Comparison of ENCODE assay signal across 14 cellular contexts in the genomic region with DNA sequence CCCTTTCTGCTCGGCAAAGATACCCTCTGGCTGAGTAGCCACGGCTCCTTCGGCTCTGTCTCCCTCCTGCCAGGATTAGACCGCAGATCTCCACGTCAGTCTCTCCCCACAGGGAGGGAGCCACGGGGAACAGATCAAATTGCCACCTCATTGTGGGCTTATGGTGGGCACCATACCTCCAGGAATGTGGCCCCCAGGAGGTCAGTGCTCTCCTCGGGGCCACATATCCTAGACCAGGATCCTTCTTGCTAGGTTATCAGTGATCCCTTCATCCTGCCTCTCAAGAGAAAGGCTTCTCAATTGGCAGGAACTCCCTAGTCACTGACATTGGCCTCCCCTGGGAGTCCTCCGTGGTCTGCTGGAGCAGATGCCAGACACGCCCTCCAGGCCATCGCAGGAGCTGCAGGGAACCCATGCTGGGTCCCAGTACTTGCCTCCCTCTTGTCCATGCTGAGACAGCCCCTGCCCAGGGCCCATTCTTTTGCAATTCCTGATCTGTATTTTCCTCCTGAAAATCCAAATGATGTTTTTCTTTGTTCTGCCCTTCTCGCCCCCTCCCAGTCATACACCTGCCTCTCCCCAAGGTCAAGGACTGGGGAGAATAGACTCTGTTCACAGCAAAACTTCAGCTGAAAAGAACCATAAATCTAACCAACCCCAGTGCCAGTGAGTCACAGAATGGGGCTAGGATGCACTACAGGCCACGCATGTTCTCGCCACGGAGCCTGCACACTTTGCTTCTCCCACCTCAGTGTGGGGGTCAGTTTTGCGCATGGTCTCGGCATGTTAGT. TPM values are rescaled to one million over a fixed set of nuclear protein-coding genes. Genes with fewer than 3 reads are reported as not detected.
A peak's percentile ranks its signal among the peaks of the same experiment; 100 is the strongest.
DNase-seq lines count a peak whose midpoint lies in the region; ATAC-seq, FAIRE-seq and TF ChIP-seq lines count a peak whose summit lies in the region.
"Had no signal": no experiment of that assay in that cellular context is flagged by ENCODE, and none has a peak within 500 bp of the region (broad histone marks: within the 10 kb centered on the region; RNA-seq: fewer than 3 reads in every experiment).

No MANE protein-coding gene starts in this region.

- POLR2A ChIA-PET in Caco-2 (lab: Charles Lee) = interaction anchor here (0.6 kb wide), 1 partner anchor 140 kb away, joined by 3 read pairs; no protein-coding TSS in a partner anchor
- POLR2A ChIA-PET in HepG2 (lab: Yijun Ruan, JAX) = no interaction called here

- no TSS peak for BruUV-seq in Caco-2 (replicated peaks; lab: Mats Ljungman, UMichigan)
- no TSS peak for BruUV-seq in HepG2 (replicated peaks; lab: Mats Ljungman, UMichigan)

- TF ChIP-seq CTCF in Caco-2 (IDR thresholded peaks at IDR 0.05; ENCODE audit: insufficient read depth in 1 of 2, low read depth in 1 of 2, low read length in 1 of 2, severe bottlenecking in 1 of 2, unreplicated experiment in 1 of 2) = no peak
- no peak for TF ChIP-seq CTCF in HepG2 (CRISPR knock-in tag; IDR thresholded peaks at IDR 0.05)

- ATAC-seq in HepG2 = peak; percentile 31; the same call in 1 of the 3 replicates
- no peak for ATAC-seq in GM18505 (IDR thresholded peaks at IDR 0.05; ENCODE audit: unreplicated experiment)
- ATAC-seq: CD8-positive, alpha-beta T cell; effector memory CD8-positive, alpha-beta T cell had no signal

- FAIRE-seq in HepG2 (lab: Jason Lieb, UNC) = no peak

- intact Hi-C loops in Caco-2 (cut with micrococcal nuclease; ENCODE audit: unreplicated experiment) = no loop called here
- intact Hi-C loops in HepG2 (cut with micrococcal nuclease; ENCODE audit: unreplicated experiment) = no loop called here

- no peaks in the 10 kb centered on the region for H3K4me1 ChIP-seq in Caco-2
- peaks cover 14% of the 10 kb centered on the region for H3K4me1 ChIP-seq in HepG2 (ENCODE audit: insufficient read depth, low read length)

- WGBS in HepG2 (ENCODE audit: low lambda C conversion rate) = 38% methylated on average over 14 of the region's 16 CpGs

- no peak overlapping the region for H2AFZ ChIP-seq in HepG2 (ENCODE audit: low read length)

- no peaks in the 10 kb centered on the region for H3K36me3 ChIP-seq in Caco-2 (ENCODE audit: control insufficient read depth, insufficient read depth, low read length)
- no peaks in the 10 kb centered on the region for H3K36me3 ChIP-seq in HepG2 (replicated peaks in 1 of 2; ENCODE audit: control insufficient read depth in 1 of 2, insufficient read depth in 2 of 2, low read length in 2 of 2)
- H3K36me3 ChIP-seq: right lobe of liver had no signal

- H3K9ac ChIP-seq in HepG2 (ENCODE audit: insufficient read depth, low read depth, low read length) = no peak overlapping the region

- H3K9me3 ChIP-seq in Caco-2 (no peaks in the 10 kb centered on the region), HepG2 (ENCODE audit: low read length) (no peaks in the 10 kb centered on the region)
- H3K9me3 ChIP-seq: right lobe of liver, tibial nerve had no signal

- no peak overlapping the region for H3K4me3 Mint-ChIP-seq in Caco-2 (ENCODE audit: unreplicated experiment)
- H3K4me3 Mint-ChIP-seq: CD8-positive, alpha-beta T cell; effector memory CD8-positive, alpha-beta T cell; memory B cell had no signal

- H3K27me3 Mint-ChIP-seq in Caco-2 (ENCODE audit: insufficient read depth, unreplicated experiment) = no peaks in the 10 kb centered on the region

- TF ChIP-seq EP300 in Ishikawa (IDR thresholded peaks at IDR 0.05; ENCODE audit: borderline replicate concordance) (no peak), HepG2 (IDR thresholded peaks at IDR 0.05; ENCODE audit: low read depth in 2 of 2, low read length in 2 of 2) (no peak), HepG2 (CRISPR knock-in tag; IDR thresholded peaks at IDR 0.05; ENCODE audit: borderline replicate concordance) (no peak)

- CTCF ChIA-PET in Caco-2 (lab: Charles Lee) (no interaction called here), HepG2 (lab: Yijun Ruan, JAX; ENCODE audit: low intra/inter-chr PET ratio, low total read pairs) (no interaction called here)

- no peaks in the 10 kb centered on the region; the same call in none of the 2 replicates for H3K27me3 ChIP-seq in Caco-2 (replicated peaks; ENCODE audit: control insufficient read depth, insufficient read depth, low read length)
- peaks cover 8 to 60% of the 10 kb centered on the region in 2 experiments; a peak in 4 of 5 replicates for H3K27me3 ChIP-seq in HepG2 (ENCODE audit: control insufficient read depth in 1 of 2, insufficient read depth in 2 of 2, low read length in 2 of 2)
- H3K27me3 ChIP-seq: right lobe of liver, tibial nerve had no signal

- no peaks in the 10 kb centered on the region for H3K36me3 Mint-ChIP-seq in Caco-2 (ENCODE audit: insufficient read depth, unreplicated experiment)
- H3K36me3 Mint-ChIP-seq: CD8-positive, alpha-beta T cell; memory B cell had no signal

- no peaks in the 10 kb centered on the region for H3K4me1 Mint-ChIP-seq in Caco-2 (ENCODE audit: low read depth, unreplicated experiment)
- H3K4me1 Mint-ChIP-seq: memory B cell had no signal

- DNase-seq in Caco-2 (peak; percentile 12 to 14), NCI-H82 treated with DMSO at 0.1 percent for 48 hours (lab: John Stamatoyannopoulos, UW; ENCODE audit: unreplicated experiment) (peak; percentile 24), HepG2 (ENCODE audit: low spot score) (no peak), KBM-7 (no peak), OCI-M2 (lab: John Stamatoyannopoulos, UW; ENCODE audit: unreplicated experiment) (no peak)
- DNase-seq in central memory CD4-positive, alpha-beta T cell = no peak
- DNase-seq: CD8-positive, alpha-beta T cell; effector memory CD8-positive, alpha-beta T cell had no signal

- H4K20me1 ChIP-seq in HepG2 (ENCODE audit: insufficient read depth, low read length) = peaks cover 2% of the 10 kb centered on the region; the same call in 1 of the 2 replicates

- no peaks in the 10 kb centered on the region for H3K79me2 ChIP-seq in HepG2 (ENCODE audit: insufficient read depth, low read length)

- TF ChIP-seq POLR2A in HepG2 (IDR thresholded peaks at IDR 0.05; ENCODE audit: insufficient read depth in 1 of 2, low read depth in 2 of 2, low read length in 2 of 2) (no peak), GM18505 (IDR thresholded peaks at IDR 0.05; ENCODE audit: borderline replicate concordance, extremely low read depth, insufficient read depth, insufficient read length) (no peak)

- no peak for TF ChIP-seq RAD21 in Ishikawa (IDR thresholded peaks at IDR 0.05; ENCODE audit: low read depth)
- no peak for TF ChIP-seq RAD21 in HepG2 (CRISPR knock-in tag; IDR thresholded peaks at IDR 0.05)

- in situ Hi-C loops in HepG2 (cut with HindIII; ENCODE audit: extremely low pct_ligation_motif_present, low pct_unique_long_range_greater_than_20kb) (loop anchor here (5.0 kb wide), 1 partner anchor 38 kb away; no protein-coding TSS in a partner anchor), KBM-7 (cut with MboI; ENCODE audit: low pct_unique_long_range_greater_than_20kb, low sequenced_read_pairs) (no loop called here)

- no peak overlapping the region for H3K27ac Mint-ChIP-seq in Caco-2 (ENCODE audit: unreplicated experiment)
- H3K27ac Mint-ChIP-seq: CD8-positive, alpha-beta T cell; effector memory CD8-positive, alpha-beta T cell; memory B cell had no signal

- no peak overlapping the region for H3K4me2 ChIP-seq in HepG2 (ENCODE audit: low read depth, low read length)

- H3K27ac ChIP-seq in HepG2 (ENCODE audit: extremely low read length, insufficient read depth, low read length) = no peak overlapping the region
- H3K27ac ChIP-seq: right lobe of liver, tibial nerve had no signal

- no peaks in the 10 kb centered on the region for H3K9me3 Mint-ChIP-seq in Caco-2 (ENCODE audit: unreplicated experiment)
- H3K9me3 Mint-ChIP-seq: CD8-positive, alpha-beta T cell; effector memory CD8-positive, alpha-beta T cell; memory B cell had no signal

- H3K4me3 ChIP-seq in Caco-2 (ENCODE audit: low read depth, low read length) (no peak overlapping the region), HepG2 (replicated peaks in 1 of 3; ENCODE audit: insufficient read depth in 1 of 3, low read depth in 2 of 3, low read length in 3 of 3) (no peak overlapping the region)
- H3K4me3 ChIP-seq: right lobe of liver, tibial nerve had no signal

RNA-seq across cellular contexts. Expression of a gene that starts 31.6 kb away (rescaled TPM):
- total RNA-seq in Caco-2 (2022) (1.00 and 2.1 TPM in 2 replicates), HepG2 (2016; rRNA removed; fragmentation: Illumina TruSeq; extraction: Trizol) (0.51 and 0.60 TPM in 2 replicates)
- total RNA-seq in HepG2 (2016; cell fraction: cytosol; rRNA removed; fragmentation: Illumina TruSeq; extraction: Trizol; ENCODE audit: low read depth) = 3.5 and 4.0 TPM in 2 replicates
- total RNA-seq in HepG2 (2016; cell fraction: insoluble cytoplasmic fraction; rRNA removed; fragmentation: Illumina TruSeq; extraction: Trizol) = 0.64 and 0.91 TPM in 2 replicates
- 2.4 and 2.5 TPM in 2 replicates for total RNA-seq in HepG2 (2016; cell fraction: membrane; rRNA removed; fragmentation: Illumina TruSeq; extraction: Trizol)
- total RNA-seq in HepG2 (2016; cell fraction: nucleus; rRNA removed; fragmentation: Illumina TruSeq; extraction: Trizol) = 0.47 TPM in 1 of 2 replicates, not detected in the other
- polyA plus RNA-seq in HepG2 (2011; rRNA removed) = 0.08 TPM in 1 of 2 replicates, not detected in the other
- polyA plus RNA-seq in HepG2 (2011; cell fraction: cytosol; rRNA removed) = 0.07 TPM in 1 of 2 replicates, not detected in the other
- polyA plus RNA-seq in HepG2 (2011; cell fraction: nucleus; rRNA removed) = not detected in 2 replicates
- polyA plus RNA-seq in HepG2 (2012) = not detected in 2 replicates
- 5.9 and 6.4 TPM in 2 replicates for polyA plus RNA-seq in HepG2 (2016; cell fraction: cytosol; fragmentation: Illumina TruSeq; extraction: Trizol; ENCODE audit: low read depth)
- polyA plus RNA-seq in HepG2 (2016; cell fraction: insoluble cytoplasmic fraction; fragmentation: Illumina TruSeq; extraction: Trizol; ENCODE audit: low read depth) = 0.51 and 0.62 TPM in 2 replicates
- 3.4 and 3.8 TPM in 2 replicates for polyA plus RNA-seq in HepG2 (2016; cell fraction: membrane; fragmentation: Illumina TruSeq; extraction: Trizol; ENCODE audit: low read depth)
- polyA plus RNA-seq in HepG2 (2016; cell fraction: nucleus; fragmentation: Illumina TruSeq; extraction: Trizol; ENCODE audit: insufficient read depth, low read depth) = 0.77 TPM in 1 of 2 replicates, not detected in the other
- not detected in 2 replicates for polyA minus RNA-seq in HepG2 (2011; rRNA and poly(A)+ RNA removed; ENCODE audit: low replicate concordance)
- polyA minus RNA-seq in HepG2 (2011; cell fraction: cytosol; rRNA and poly(A)+ RNA removed) = not detected in 2 replicates
- not detected in 2 replicates for polyA minus RNA-seq in HepG2 (2011; cell fraction: nucleus; rRNA and poly(A)+ RNA removed)
- total RNA-seq: CD8-positive, alpha-beta T cell had no signal

RNA-seq across cellular contexts. Expression of a gene that starts 35.1 kb away (rescaled TPM):
- total RNA-seq in Caco-2 (2022) (0.26 and 0.39 TPM in 2 replicates), HepG2 (2016; rRNA removed; fragmentation: Illumina TruSeq; extraction: Trizol) (not detected in 2 replicates)
- total RNA-seq in HepG2 (2016; cell fraction: cytosol; rRNA removed; fragmentation: Illumina TruSeq; extraction: Trizol; ENCODE audit: low read depth) = not detected in 2 replicates
- not detected in 2 replicates for total RNA-seq in HepG2 (2016; cell fraction: insoluble cytoplasmic fraction; rRNA removed; fragmentation: Illumina TruSeq; extraction: Trizol)
- total RNA-seq in HepG2 (2016; cell fraction: membrane; rRNA removed; fragmentation: Illumina TruSeq; extraction: Trizol) = not detected in 2 replicates
- total RNA-seq in HepG2 (2016; cell fraction: nucleus; rRNA removed; fragmentation: Illumina TruSeq; extraction: Trizol) = not detected in 2 replicates
- polyA plus RNA-seq in HepG2 (2011; rRNA removed) = not detected in 2 replicates
- not detected in 2 replicates for polyA plus RNA-seq in HepG2 (2011; cell fraction: cytosol; rRNA removed)
- polyA plus RNA-seq in HepG2 (2011; cell fraction: nucleus; rRNA removed) = not detected in 2 replicates
- polyA plus RNA-seq in HepG2 (2012) = not detected in 2 replicates
- not detected in 2 replicates for polyA plus RNA-seq in HepG2 (2016; cell fraction: cytosol; fragmentation: Illumina TruSeq; extraction: Trizol; ENCODE audit: low read depth)
- polyA plus RNA-seq in HepG2 (2016; cell fraction: insoluble cytoplasmic fraction; fragmentation: Illumina TruSeq; extraction: Trizol; ENCODE audit: low read depth) = not detected in 2 replicates
- polyA plus RNA-seq in HepG2 (2016; cell fraction: membrane; fragmentation: Illumina TruSeq; extraction: Trizol; ENCODE audit: low read depth) = not detected in 2 replicates
- polyA plus RNA-seq in HepG2 (2016; cell fraction: nucleus; fragmentation: Illumina TruSeq; extraction: Trizol; ENCODE audit: insufficient read depth, low read depth) = not detected in 2 replicates
- polyA minus RNA-seq in HepG2 (2011; rRNA and poly(A)+ RNA removed; ENCODE audit: low replicate concordance) = 0.34 TPM in 1 of 2 replicates, not detected in the other
- not detected in 2 replicates for polyA minus RNA-seq in HepG2 (2011; cell fraction: cytosol; rRNA and poly(A)+ RNA removed)
- polyA minus RNA-seq in HepG2 (2011; cell fraction: nucleus; rRNA and poly(A)+ RNA removed) = not detected in 2 replicates
- total RNA-seq: CD8-positive, alpha-beta T cell; T-helper 1 cell treated with Interleukin-12 subunit alpha and Interleukin-12 subunit beta and Interleukin-4 antibody, amounts not matched to agents 30 ng/mL and 1 ng/mL, for 36 hours had no signal

RNA-seq across cellular contexts. Expression of a gene that starts 57.5 kb away (rescaled TPM):
- total RNA-seq in Caco-2 (2022) (26.2 and 27.4 TPM in 2 replicates), HepG2 (2016; rRNA removed; fragmentation: Illumina TruSeq; extraction: Trizol) (24.5 and 32.1 TPM in 2 replicates)
- 11.7 and 12.9 TPM in 2 replicates for total RNA-seq in HepG2 (2016; cell fraction: cytosol; rRNA removed; fragmentation: Illumina TruSeq; extraction: Trizol; ENCODE audit: low read depth)
- 25.9 and 30.1 TPM in 2 replicates for total RNA-seq in HepG2 (2016; cell fraction: insoluble cytoplasmic fraction; rRNA removed; fragmentation: Illumina TruSeq; extraction: Trizol)
- total RNA-seq in HepG2 (2016; cell fraction: membrane; rRNA removed; fragmentation: Illumina TruSeq; extraction: Trizol) = 15.6 and 18.9 TPM in 2 replicates
- total RNA-seq in HepG2 (2016; cell fraction: nucleus; rRNA removed; fragmentation: Illumina TruSeq; extraction: Trizol) = 10.0 and 12.4 TPM in 2 replicates
- 27.3 and 31.2 TPM in 2 replicates for polyA plus RNA-seq in HepG2 (2011; rRNA removed)
- polyA plus RNA-seq in HepG2 (2011; cell fraction: cytosol; rRNA removed) = 27.2 and 38.8 TPM in 2 replicates
- 14.2 and 16.4 TPM in 2 replicates for polyA plus RNA-seq in HepG2 (2011; cell fraction: nucleus; rRNA removed)
- polyA plus RNA-seq in HepG2 (2012) = 15.8 and 18.2 TPM in 2 replicates
- 11.0 and 13.0 TPM in 2 replicates for polyA plus RNA-seq in HepG2 (2016; cell fraction: cytosol; fragmentation: Illumina TruSeq; extraction: Trizol; ENCODE audit: low read depth)
- 26.3 and 26.5 TPM in 2 replicates for polyA plus RNA-seq in HepG2 (2016; cell fraction: insoluble cytoplasmic fraction; fragmentation: Illumina TruSeq; extraction: Trizol; ENCODE audit: low read depth)
- polyA plus RNA-seq in HepG2 (2016; cell fraction: membrane; fragmentation: Illumina TruSeq; extraction: Trizol; ENCODE audit: low read depth) = 11.2 and 12.0 TPM in 2 replicates
- polyA plus RNA-seq in HepG2 (2016; cell fraction: nucleus; fragmentation: Illumina TruSeq; extraction: Trizol; ENCODE audit: insufficient read depth, low read depth) = 13.1 and 17.9 TPM in 2 replicates
- 17.6 and 31.0 TPM in 2 replicates for polyA minus RNA-seq in HepG2 (2011; rRNA and poly(A)+ RNA removed; ENCODE audit: low replicate concordance)
- polyA minus RNA-seq in HepG2 (2011; cell fraction: cytosol; rRNA and poly(A)+ RNA removed) = 11.2 and 11.8 TPM in 2 replicates
- 5.3 and 5.7 TPM in 2 replicates for polyA minus RNA-seq in HepG2 (2011; cell fraction: nucleus; rRNA and poly(A)+ RNA removed)

Comparison
In these comparisons a context has a peak if more than half of its experiments do, and no peak if none do; other contexts are left out.
1. DNase-seq: peak in Caco-2 (2 of 2) and NCI-H82 treated with DMSO at 0.1 percent for 48 hours (single experiment); none in HepG2 (single experiment), KBM-7 (single experiment), OCI-M2 (single experiment) and central memory CD4-positive, alpha-beta T cell (single experiment).